In genomic region chr7:68030530-68030929, GRCh38 we compare ENCODE assay signal across 10 cellular contexts.
"Had no signal": no experiment of that assay in that cellular context is flagged by ENCODE, and none has a peak within 500 bp of the region (broad histone marks: within the 10 kb centered on the region; RNA-seq: fewer than 3 reads in every experiment).

No MANE protein-coding gene starts in this region.

- H3K4me3 ChIP-seq: GM23248, GM23338, HAP-1 had no signal

- H2AFZ ChIP-seq: GM23248, GM23338 had no signal

- H3K27ac ChIP-seq: GM23248 had no signal

- ATAC-seq: GM23338, HCT116 had no signal

- H3K36me3 ChIP-seq: HAP-1 had no signal

- H3K4me1 ChIP-seq: HAP-1 had no signal

- H3K9ac ChIP-seq: GM23248 had no signal

- H3K9me3 ChIP-seq: HAP-1 had no signal

- H3K4me2 ChIP-seq: GM23338 had no signal

- DNase-seq: GM23248, GOT3, H7, H9, HCEC 1CT, HFFc6 had no signal

- FAIRE-seq: H54 had no signal
